In the genomic region with DNA sequence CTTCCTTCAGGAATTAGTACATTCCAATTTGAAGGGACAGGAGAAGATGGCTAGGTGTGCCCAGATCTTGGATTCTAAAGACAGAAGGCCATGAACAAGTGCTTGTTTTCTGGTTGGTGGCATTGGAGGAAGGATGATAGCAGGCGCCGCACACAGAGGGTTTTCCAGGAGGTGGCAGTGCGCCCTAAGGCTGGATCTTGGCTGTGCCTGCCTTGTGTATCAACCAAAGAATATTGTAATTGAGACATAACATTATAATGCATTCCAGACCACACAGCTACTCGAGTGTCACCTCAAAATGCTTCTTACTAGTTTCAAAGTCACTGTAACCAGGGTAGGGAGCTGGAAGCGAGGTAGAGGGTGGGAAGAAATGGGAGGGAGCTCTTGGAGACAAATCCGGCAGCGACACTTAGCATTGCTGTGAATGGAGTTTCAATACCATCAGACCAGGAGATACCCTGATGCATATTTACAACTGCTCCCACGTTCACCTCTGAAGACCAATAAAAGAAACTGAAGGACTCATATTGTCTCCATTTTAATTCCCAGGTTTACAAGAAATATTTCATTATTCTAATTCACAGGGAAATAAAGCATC, we compare ENCODE assay signal across 8 cellular contexts. TPM values are rescaled to one million over a fixed set of nuclear protein-coding genes. Genes with fewer than 3 reads are reported as not detected.
DNase-seq lines count a peak whose midpoint lies in the region; ATAC-seq, FAIRE-seq and TF ChIP-seq lines count a peak whose summit lies in the region.

No MANE protein-coding gene starts in this region.

- POLR2A ChIA-PET in A549 (lab: Yijun Ruan, JAX) = no interaction called here

- H3K27ac ChIP-seq in A549 = peak overlapping the region in 1 of 2 experiments; percentile 20; a peak in 1 of 6 replicates
- H3K27ac ChIP-seq in right lobe of liver = no peak overlapping the region

- H3K36me3 ChIP-seq in right lobe of liver = no peaks in the 10 kb centered on the region

- intact Hi-C loops in right lobe of liver (cut with DNase I) = loop anchor here (5.0 to 10.0 kb wide), 3 partner anchors 177 to 490 kb away; no protein-coding TSS in a partner anchor

- TF ChIP-seq RAD21 in A549 (conservative IDR thresholded peaks at IDR 0.05 in 1 of 2, IDR thresholded peaks at IDR 0.05 in 1 of 2) = peak; percentile 95 to 96

- H3K4me1 ChIP-seq in A549 (peaks cover 15% of the 10 kb centered on the region; the same call in 2 of the 3 replicates), right lobe of liver (peaks cover 0 to 5% (median 0%) of the 10 kb centered on the region in 4 donors)

- TF ChIP-seq POLR2A in A549 (IDR thresholded peaks at IDR 0.05; ENCODE audit: low read length) (no peak), right lobe of liver (IDR thresholded peaks at IDR 0.05) (no peak)

- no peak for FAIRE-seq in A549 (lab: Jason Lieb, UNC)

- TF ChIP-seq CTCF in A549 (IDR thresholded peaks at IDR 0.05) = peak; percentile 88
- TF ChIP-seq CTCF in right lobe of liver (IDR thresholded peaks at IDR 0.05) = peak; percentile 58 to 78 (median 67)

- no peak for TF ChIP-seq EP300 in A549 (IDR thresholded peaks at IDR 0.05)

- H3K9me3 ChIP-seq in A549 = no peaks in the 10 kb centered on the region
- H3K9me3 ChIP-seq in right lobe of liver = no peaks in the 10 kb centered on the region

- WGBS in A549 (ENCODE audit: missing lambda C conversion rate) = 34% methylated on average over 8 of the region's 8 CpGs
- 39% methylated on average over 8 of the region's 8 CpGs for WGBS in right lobe of liver (ENCODE audit: insufficient coverage, low coverage, low lambda C conversion rate, missing lambda C conversion rate)

- 0 out of 3 replicates have a peak overlapping the region, but pooled peaks have one; percentile 20 for H3K4me2 ChIP-seq in A549

- H3K4me3 ChIP-seq in A549 (no peak overlapping the region), right lobe of liver (no peak overlapping the region)

- DNase-seq in A549 (ENCODE audit: low read depth in 1 of 2, low spot score in 1 of 2) (peak; percentile 22 to 62), H4 (ENCODE audit: low spot score) (peak; percentile 75), NCI-H446 (lab: John Stamatoyannopoulos, UW) (peak; percentile 69 to 86), ecto neural progenitor cell (ENCODE audit: low spot score) (peak; percentile 76), right lobe of liver (peak; percentile 63 to 70 (median 67)), germinal center (ENCODE audit: low spot score) (no peak)
- DNase-seq in activated CD4-positive, alpha-beta T cell treated with anti-CD3 and anti-CD28 coated beads, Interleukin-2, amount 50 U/mL, for 48 hours = peak; percentile 44 to 66
- DNase-seq in stimulated activated CD8-positive, alpha-beta memory T cell treated with anti-CD3 and anti-CD28 coated beads, Interleukin-4, amount 100 ng/mL, for 24 hours (ENCODE audit: low read depth) = peak; percentile 22

- CTCF ChIA-PET in A549 (lab: Yijun Ruan, JAX) = interaction anchor here (0.7 to 7.7 kb wide), 18 partner anchors 9 to 644 kb away, joined by 3 to 63 read pairs (median 5); partner anchors contain the start of gene METTL21A

- no peaks in the 10 kb centered on the region for H3K27me3 ChIP-seq in right lobe of liver

- ATAC-seq in A549 = peak; percentile 94 to 97
- ATAC-seq in right lobe of liver = peak; percentile 78 to 94 (median 92)

TF ChIP-seq in A549, 52 proteins besides CTCF, POLR2A, EP300 and RAD21:
- TF ChIP-seq SMC3 (IDR thresholded peaks at IDR 0.05) (peak; percentile 96), SREBF2 (IDR thresholded peaks at IDR 0.05) (no peak)

RNA-seq across cellular contexts. Expression of gene CPO, which starts 42.5 kb away (rescaled TPM):
- polyA plus RNA-seq in A549 (2011; rRNA removed) = 0.09 and 0.15 TPM in 2 replicates
- 0.03 TPM in 1 of 2 replicates, not detected in the other for polyA plus RNA-seq in A549 (2012; cell fraction: cytosol; rRNA removed)
- polyA plus RNA-seq in A549 (2012; cell fraction: nucleus; rRNA removed) = 0.04 TPM in 1 of 2 replicates, not detected in the other
- polyA plus RNA-seq in A549 (2017; fragmentation: RNase III; extraction: RNeasy Plus Mini Kit Qiagen cat#74134 plus additional on column Dnase treatment) = 0.13 to 0.18 TPM (median 0.14 TPM) in 3 replicates
- 0.17 and 0.19 TPM in 2 replicates for polyA minus RNA-seq in A549 (2011; rRNA and poly(A)+ RNA removed)
- total RNA-seq in H4 (2014; rRNA removed; shearing (Covaris generic)) = 0.39 TPM in 1 of 2 replicates, not detected in the other
- total RNA-seq in right lobe of liver = under 1 TPM in 4 of 6 experiments, not detected in 2; 0.22 to 0.46 (median 0.34) TPM
